ENCODE assay signal across 1 cellular context in genomic region chr2:40489678-40489960, GRCh38.
TF ChIP-seq lines count a peak whose summit lies in the region.

No MANE protein-coding gene starts in this region.

TF ChIP-seq in IMR-90, 13 proteins besides CTCF, POLR2A, EP300 and RAD21 (continued from another document):
- TF ChIP-seq USF2 (IDR thresholded peaks at IDR 0.05; ENCODE audit: low read depth, low read length) (no peak), CEBPB (IDR thresholded peaks at IDR 0.05; ENCODE audit: low read depth, low read length) (no peak), MXI1 (IDR thresholded peaks at IDR 0.05; ENCODE audit: borderline replicate concordance, low read depth, low read length) (no peak), MAFK (IDR thresholded peaks at IDR 0.05; ENCODE audit: low read depth, low read length) (no peak), SMC3 (IDR thresholded peaks at IDR 0.05; ENCODE audit: low read depth, low read length) (no peak)
